Comparison of ENCODE assay signal across 1 cellular context in genomic region chr3:15808679-15809078, GRCh38.
TF ChIP-seq lines count a peak whose summit lies in the region.

No MANE protein-coding gene starts in this region.

TF ChIP-seq in IMR-90, 13 proteins besides CTCF, POLR2A, EP300 and RAD21:
- no peak for TF ChIP-seq MAFK (IDR thresholded peaks at IDR 0.05; ENCODE audit: low read depth, low read length)
- peak; percentile 23; the same call in 1 of the 2 replicates for TF ChIP-seq CEBPB (IDR thresholded peaks at IDR 0.05; ENCODE audit: low read depth, low read length)
